ENCODE assay signal across 20 cellular contexts in the genomic region with DNA sequence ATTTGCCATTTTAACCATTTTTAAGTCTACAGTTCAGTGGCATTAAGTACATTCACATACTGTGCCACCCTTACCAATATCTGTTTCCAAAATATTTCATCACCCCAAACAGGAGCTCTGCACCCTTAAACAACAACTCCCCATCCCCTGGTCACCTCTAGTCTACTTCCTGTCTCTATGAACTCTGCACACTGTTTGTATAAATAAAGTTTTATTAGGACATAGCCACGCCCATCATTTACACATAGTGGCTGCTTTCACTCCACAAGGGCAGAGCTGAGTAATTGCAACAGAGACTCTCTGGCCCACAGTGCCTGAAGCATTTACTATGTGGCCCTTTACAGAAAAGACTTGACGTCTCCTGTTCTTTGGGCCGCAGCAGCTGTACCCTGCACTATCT. TPM values are rescaled to one million over a fixed set of nuclear protein-coding genes. Genes with fewer than 3 reads are reported as not detected.
A peak's percentile ranks its signal among the peaks of the same experiment; 100 is the strongest.
DNase-seq lines count a peak whose midpoint lies in the region; ATAC-seq and FAIRE-seq lines count a peak whose summit lies in the region.
"Had no signal": no experiment of that assay in that cellular context is flagged by ENCODE, and none has a peak within 500 bp of the region (broad histone marks: within the 10 kb centered on the region; RNA-seq: fewer than 3 reads in every experiment).

No MANE protein-coding gene starts in this region.

- no peaks in the 10 kb centered on the region for H3K9me3 Mint-ChIP-seq in activated CD4-positive, alpha-beta T cell treated with anti-CD3 and anti-CD28 coated beads, Interleukin-2, amount 10 ng/mL, durations not matched to agents 7 days and 5 days
- H3K9me3 Mint-ChIP-seq: activated B cell treated with CpG ODN at 0.5 μM for 24 hours; activated T-helper 2 cell treated with anti-CD3 and anti-CD28 coated beads, Interferon-gamma antibody, Interleukin-2, Interleukin-4, amounts not matched to agents 10 μg/mL and 5 μg/mL and 100 μg/mL, durations not matched to agents 14 hours and 24 hours and 36 hours had no signal

- DNase-seq in activated CD4-positive, alpha-beta T cell treated with anti-CD3 and anti-CD28 coated beads, Interleukin-2, amount 10 ng/mL, durations not matched to agents 7 days and 5 days, result no peak
- no peak for DNase-seq in activated CD4-positive, alpha-beta T cell treated with anti-CD3 and anti-CD28 coated beads for 48 hours
- DNase-seq in Jurkat, Clone E6-1 (ENCODE audit: low read depth, low spot score), result peak; percentile 14
- DNase-seq in RCC 7860 (ENCODE audit: low spot score) (peak; percentile 8), small intestine (peak; percentile 27), NCI-H446 treated with DMSO at 0.1 percent for 48 hours (lab: John Stamatoyannopoulos, UW) (no peak), NCI-H2171 treated with DMSO at 0.1 percent for 48 hours (lab: John Stamatoyannopoulos, UW) (no peak)
- DNase-seq: activated B cell treated with CpG ODN at 0.5 μM for 24 hours; DMS79; gastrocnemius medialis; NCI-H1694; stimulated activated CD4-positive, alpha-beta T cell treated with anti-CD3 and anti-CD28 coated beads, Interleukin-12 subunit alpha, Interleukin-12 subunit beta, amount 100 ng/mL, for 4 hours; tibial artery had no signal

- WGBS in small intestine, 3 donors, result 48 to 93% (median 69%) methylated on average over 3 of the region's 3 CpGs

- no peak for ATAC-seq in GM19395 (IDR thresholded peaks at IDR 0.05; ENCODE audit: unreplicated experiment)
- ATAC-seq: gastrocnemius medialis, left lobe of liver had no signal

- CTCF ChIA-PET in activated CD4-positive, alpha-beta T cell treated with anti-CD3 and anti-CD28 coated beads, Interleukin-2, amount 10 ng/mL, durations not matched to agents 7 days and 5 days (lab: Charles Lee), result interaction anchor here (1.1 kb wide), 1 partner anchor 8 kb away, joined by 4 read pairs; no protein-coding TSS in a partner anchor

- H3K4me3 ChIP-seq in Jurkat, Clone E6-1 (ENCODE audit: low read length), result no peak overlapping the region
- H3K4me3 ChIP-seq in small intestine (ENCODE audit: low read depth in 1 of 2, low read length in 2 of 2), result no peak overlapping the region
- H3K4me3 ChIP-seq: cardiac muscle cell, gastrocnemius medialis, tibial artery had no signal

- H3K27me3 Mint-ChIP-seq in activated CD4-positive, alpha-beta T cell treated with anti-CD3 and anti-CD28 coated beads, Interleukin-2, amount 10 ng/mL, durations not matched to agents 7 days and 5 days, result no peaks in the 10 kb centered on the region
- H3K27me3 Mint-ChIP-seq: activated B cell treated with CpG ODN at 0.5 μM for 24 hours had no signal

- no peaks in the 10 kb centered on the region for H3K4me1 Mint-ChIP-seq in activated CD4-positive, alpha-beta T cell treated with anti-CD3 and anti-CD28 coated beads, Interleukin-2, amount 10 ng/mL, durations not matched to agents 7 days and 5 days
- H3K4me1 Mint-ChIP-seq: activated B cell treated with CpG ODN at 0.5 μM for 24 hours had no signal

- no peak overlapping the region for H3K4me3 Mint-ChIP-seq in activated CD4-positive, alpha-beta T cell treated with anti-CD3 and anti-CD28 coated beads, Interleukin-2, amount 10 ng/mL, durations not matched to agents 7 days and 5 days
- H3K4me3 Mint-ChIP-seq: activated B cell treated with CpG ODN at 0.5 μM for 24 hours had no signal

- no peaks in the 10 kb centered on the region for H3K27me3 ChIP-seq in small intestine (ENCODE audit: control insufficient read depth in 2 of 2, insufficient read depth in 2 of 2, low read length in 2 of 2)
- H3K27me3 ChIP-seq: cardiac muscle cell, neutrophil had no signal

- no peaks in the 10 kb centered on the region for H3K36me3 ChIP-seq in small intestine (ENCODE audit: control insufficient read depth in 2 of 2, insufficient read depth in 2 of 2, low read length in 2 of 2)
- H3K36me3 ChIP-seq: cardiac muscle cell, gastrocnemius medialis, tibial artery had no signal

- no peaks in the 10 kb centered on the region for H3K9me3 ChIP-seq in small intestine (ENCODE audit: control insufficient read depth, low read depth)
- H3K9me3 ChIP-seq: gastrocnemius medialis, neutrophil, tibial artery had no signal

- no peak overlapping the region for H3K27ac ChIP-seq in small intestine (ENCODE audit: low read depth in 1 of 2, low read length in 1 of 2)
- H3K27ac ChIP-seq: C4-2B, cardiac muscle cell, gastrocnemius medialis, neutrophil, tibial artery had no signal

- peaks cover 30% of the 10 kb centered on the region for H3K36me3 Mint-ChIP-seq in activated CD4-positive, alpha-beta T cell treated with anti-CD3 and anti-CD28 coated beads, Interleukin-2, amount 10 ng/mL, durations not matched to agents 7 days and 5 days (ENCODE audit: low read depth)

- FAIRE-seq in RCC 7860 (lab: Jason Lieb, UNC), result no peak
- no peak for FAIRE-seq in small intestine (lab: Jason Lieb, UNC)
- FAIRE-seq: H1 had no signal

- POLR2A ChIA-PET in activated CD4-positive, alpha-beta T cell treated with anti-CD3 and anti-CD28 coated beads, Interleukin-2, amount 10 ng/mL, durations not matched to agents 7 days and 5 days (lab: Charles Lee), result no interaction called here

- peak overlapping the region; percentile 16 for H3K27ac Mint-ChIP-seq in activated CD4-positive, alpha-beta T cell treated with anti-CD3 and anti-CD28 coated beads, Interleukin-2, amount 10 ng/mL, durations not matched to agents 7 days and 5 days
- H3K27ac Mint-ChIP-seq: activated B cell treated with CpG ODN at 0.5 μM for 24 hours; activated T-helper 2 cell treated with anti-CD3 and anti-CD28 coated beads, Interferon-gamma antibody, Interleukin-2, Interleukin-4, amounts not matched to agents 10 μg/mL and 5 μg/mL and 100 μg/mL, durations not matched to agents 14 hours and 24 hours and 36 hours had no signal

- no peaks in the 10 kb centered on the region for H3K4me1 ChIP-seq in small intestine (ENCODE audit: control insufficient read depth in 2 of 2, insufficient read depth in 1 of 2, low read depth in 1 of 2, low read length in 1 of 2)
- H3K4me1 ChIP-seq: gastrocnemius medialis, tibial artery had no signal

RNA-seq across cellular contexts. Expression of a gene that starts 30.1 kb away (rescaled TPM):
- 100 to 1,000 TPM; 258 to 294 TPM for total RNA-seq in activated CD4-positive, alpha-beta T cell treated with anti-CD3 and anti-CD28 coated beads, Interleukin-2, amount 10 ng/mL, durations not matched to agents 7 days and 5 days
- 271 TPM for polyA plus RNA-seq in Jurkat, Clone E6-1 (2012; ENCODE audit: insufficient read depth, insufficient read length)
- polyA plus RNA-seq in small intestine, result 1 to 10 TPM; 1.1 to 5.8 (median 4.9) TPM

Comparison
In these comparisons a context has a peak if more than half of its experiments do, and no peak if none do; other contexts are left out.
1. DNase-seq: peak in Jurkat, Clone E6-1 (single experiment), RCC 7860 (single experiment) and small intestine (single experiment); none in activated CD4-positive, alpha-beta T cell treated with anti-CD3 and anti-CD28 coated beads, Interleukin-2, amount 10 ng/mL, durations not matched to agents 7 days and 5 days (single experiment), activated CD4-positive, alpha-beta T cell treated with anti-CD3 and anti-CD28 coated beads for 48 hours (single experiment), NCI-H446 treated with DMSO at 0.1 percent for 48 hours (single experiment) and NCI-H2171 treated with DMSO at 0.1 percent for 48 hours (single experiment).